Comparison of ENCODE assay signal across 2 cellular contexts in the genomic region with DNA sequence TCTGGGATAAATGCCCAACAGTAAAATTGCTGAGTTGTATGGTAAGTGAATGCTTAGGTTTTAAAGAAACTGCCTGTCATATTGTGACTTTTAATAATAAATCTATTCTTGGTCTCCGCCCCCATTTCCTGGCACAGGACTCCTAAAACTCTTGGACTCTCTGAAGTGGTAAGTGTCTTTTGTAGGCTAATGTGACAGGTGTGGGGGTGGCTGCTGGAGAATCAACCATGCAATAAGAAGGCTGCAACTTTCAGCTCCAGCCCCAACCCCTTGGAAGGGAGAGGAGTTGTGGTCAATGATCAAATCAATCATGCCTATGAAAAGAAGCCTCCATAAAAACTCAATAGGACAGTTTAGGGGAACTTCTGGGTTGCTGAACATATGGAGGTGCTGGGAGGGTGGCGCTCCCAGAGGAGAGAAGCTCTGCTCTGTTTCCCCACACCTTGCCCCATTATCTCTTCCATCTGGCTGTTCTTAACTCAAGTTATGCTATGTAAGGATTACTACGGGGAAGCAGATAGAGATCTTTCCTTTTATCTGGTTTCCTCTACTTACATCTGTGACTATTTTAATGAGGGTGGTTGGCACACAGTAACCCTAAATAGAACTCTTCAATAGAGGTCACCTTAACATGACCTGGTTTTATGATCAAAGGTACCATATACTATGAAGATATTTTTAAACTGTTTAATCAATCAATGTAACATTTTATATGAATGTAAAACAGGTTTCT. TPM values are rescaled to one million over a fixed set of nuclear protein-coding genes. Genes with fewer than 3 reads are reported as not detected.
"Had no signal": no experiment of that assay in that cellular context is flagged by ENCODE, and none has a peak within 500 bp of the region (broad histone marks: within the 10 kb centered on the region; RNA-seq: fewer than 3 reads in every experiment).

No MANE protein-coding gene starts in this region.

RNA-seq across cellular contexts. Expression of gene LIMS4, which starts 3.2 kb away (rescaled TPM):
- total RNA-seq: GM23248, H4 had no signal
